In genomic region chr3:129836381-129837056, GRCh38 we compare ENCODE assay signal across 17 cellular contexts. TPM values are rescaled to one million over a fixed set of nuclear protein-coding genes. Genes with fewer than 3 reads are reported as not detected.
DNase-seq lines count a peak whose midpoint lies in the region; ATAC-seq lines count a peak whose summit lies in the region.
"Had no signal": no experiment of that assay in that cellular context is flagged by ENCODE, and none has a peak within 500 bp of the region (broad histone marks: within the 10 kb centered on the region; RNA-seq: fewer than 3 reads in every experiment).

No MANE protein-coding gene starts in this region.

- H3K4me1 Mint-ChIP-seq in T-cell, result peaks cover 12 to 30% (median 15%) of the 10 kb centered on the region in 3 donors
- peaks cover 14% of the 10 kb centered on the region for H3K4me1 Mint-ChIP-seq in activated CD4-positive, alpha-beta memory T cell treated with anti-CD3 and anti-CD28 coated beads for 36 hours (ENCODE audit: low read depth)

- no peaks in the 10 kb centered on the region for H3K27me3 Mint-ChIP-seq in T-cell
- no peaks in the 10 kb centered on the region for H3K27me3 Mint-ChIP-seq in activated CD4-positive, alpha-beta memory T cell treated with anti-CD3 and anti-CD28 coated beads for 36 hours
- H3K27me3 Mint-ChIP-seq: dendritic cell treated with granulocyte-macrophage colony-stimulating factor and Interleukin-4, amounts not matched to agents 40 ng/mL and 50 ng/mL, for 4 days had no signal

- H3K9me3 ChIP-seq in ectodermal cell (ENCODE audit: control insufficient read depth, low read length), result no peaks in the 10 kb centered on the region
- H3K9me3 ChIP-seq in mesodermal cell (ENCODE audit: control insufficient read depth, low read length), result no peaks in the 10 kb centered on the region
- H3K9me3 ChIP-seq: adrenal gland, right atrium auricular region had no signal

- H3K36me3 ChIP-seq in ectodermal cell (ENCODE audit: control insufficient read depth, insufficient read depth, low read length) (no peaks in the 10 kb centered on the region), mesodermal cell (ENCODE audit: control insufficient read depth, insufficient read depth, low read length) (no peaks in the 10 kb centered on the region)
- H3K36me3 ChIP-seq: adrenal gland, right atrium auricular region had no signal

- H3K27ac ChIP-seq in ectodermal cell (ENCODE audit: insufficient read depth, low read depth, low read length, poor library complexity, severe bottlenecking) (peak overlapping the region; percentile 62), mesodermal cell (ENCODE audit: low read depth, low read length, severe bottlenecking) (peak overlapping the region; percentile 79)
- H3K27ac ChIP-seq: adrenal gland, foreskin keratinocyte, right atrium auricular region had no signal

- H3K4me1 ChIP-seq in ectodermal cell (ENCODE audit: control insufficient read depth, insufficient read depth, low read length) (peaks cover 11% of the 10 kb centered on the region), mesodermal cell (ENCODE audit: control insufficient read depth, insufficient read depth, low read length, poor library complexity, severe bottlenecking) (peaks cover 20% of the 10 kb centered on the region)

- CTCF ChIA-PET in T-cell (lab: Charles Lee), result no interaction called here
- CTCF ChIA-PET in activated CD4-positive, alpha-beta memory T cell treated with anti-CD3 and anti-CD28 coated beads for 36 hours (lab: Charles Lee), result interaction anchor here (0.6 kb wide), 1 partner anchor 36 kb away, joined by 3 read pairs; no protein-coding TSS in a partner anchor

- H3K9me3 Mint-ChIP-seq in T-cell, result no peaks in the 10 kb centered on the region
- H3K9me3 Mint-ChIP-seq in activated CD4-positive, alpha-beta memory T cell treated with anti-CD3 and anti-CD28 coated beads for 36 hours, result no peaks in the 10 kb centered on the region
- H3K9me3 Mint-ChIP-seq: dendritic cell treated with granulocyte-macrophage colony-stimulating factor and Interleukin-4, amounts not matched to agents 40 ng/mL and 50 ng/mL, for 4 days had no signal

- intact Hi-C loops in activated CD4-positive, alpha-beta memory T cell treated with anti-CD3 and anti-CD28 coated beads for 36 hours (cut with micrococcal nuclease), result no loop called here
- intact Hi-C loops in left colon (cut with DNase I, micrococcal nuclease), result loop anchor here in 1 of 2 donors (10.0 kb wide), 1 partner anchor 98 kb away; no protein-coding TSS in a partner anchor

- peaks cover 28% of the 10 kb centered on the region for H3K36me3 Mint-ChIP-seq in T-cell
- H3K36me3 Mint-ChIP-seq in activated CD4-positive, alpha-beta memory T cell treated with anti-CD3 and anti-CD28 coated beads for 36 hours, result peaks cover 6% of the 10 kb centered on the region

- 42 to 45% methylated on average over 2 of the region's 2 CpGs for WGBS in ectodermal cell, 2 experiments
- WGBS in mesodermal cell (ENCODE audit: insufficient coverage in 2 of 2), 2 experiments, result 33% methylated on average over 1 of the region's 2 CpGs; no CpG with 5 or more reads in 1 of the 2 experiments

- POLR2A ChIA-PET in T-cell (lab: Charles Lee), result interaction anchor here in 1 of 2 donors (0.6 kb wide), 1 partner anchor 437 kb away, joined by 6 read pairs; no protein-coding TSS in a partner anchor
- POLR2A ChIA-PET in activated CD4-positive, alpha-beta memory T cell treated with anti-CD3 and anti-CD28 coated beads for 36 hours (lab: Charles Lee), result no interaction called here

- DNase-seq in D341Med (ENCODE audit: low spot score) (peak; percentile 12), M059J (ENCODE audit: low read depth) (peak; percentile 77), T-cell (no peak), left colon (no peak)
- no peak for DNase-seq in activated CD4-positive, alpha-beta T cell treated with anti-CD3 and anti-CD28 coated beads, Interleukin-2, amount 50 U/mL, for 1 hour
- DNase-seq in activated CD4-positive, alpha-beta memory T cell treated with anti-CD3 and anti-CD28 coated beads for 36 hours, result no peak
- DNase-seq: activated CD4-positive, CD25-positive, alpha-beta regulatory T cell; activated T-cell treated with anti-CD3 and anti-CD28 coated beads for 4 hours; adrenal gland; KG1; NCI-H1930; stimulated activated CD4-positive, alpha-beta T cell treated with anti-CD3 and anti-CD28 coated beads, Interleukin-2, amount 100 ng/mL, for 48 hours had no signal

- ATAC-seq in T-cell (replicated peaks in 1 of 4), result no peak
- ATAC-seq in left colon, result no peak

- no peak overlapping the region for H3K27ac Mint-ChIP-seq in T-cell
- H3K27ac Mint-ChIP-seq in activated CD4-positive, alpha-beta memory T cell treated with anti-CD3 and anti-CD28 coated beads for 36 hours, result no peak overlapping the region
- H3K27ac Mint-ChIP-seq: dendritic cell treated with granulocyte-macrophage colony-stimulating factor and Interleukin-4, amounts not matched to agents 40 ng/mL and 50 ng/mL, for 4 days had no signal

- H3K27me3 ChIP-seq in ectodermal cell (ENCODE audit: control insufficient read depth, insufficient read depth, low read length, poor library complexity, severe bottlenecking), result no peaks in the 10 kb centered on the region
- H3K27me3 ChIP-seq: adrenal gland, foreskin keratinocyte, right atrium auricular region had no signal

- H3K4me3 ChIP-seq in ectodermal cell (ENCODE audit: insufficient read depth, low read depth, low read length) (no peak overlapping the region), mesodermal cell (ENCODE audit: extremely low read depth, insufficient read depth, low read length, poor library complexity, severe bottlenecking) (no peak overlapping the region)
- H3K4me3 ChIP-seq: adrenal gland, right atrium auricular region had no signal

- no peak overlapping the region for H3K4me3 Mint-ChIP-seq in T-cell
- no peak overlapping the region for H3K4me3 Mint-ChIP-seq in activated CD4-positive, alpha-beta memory T cell treated with anti-CD3 and anti-CD28 coated beads for 36 hours
- H3K4me3 Mint-ChIP-seq: dendritic cell treated with granulocyte-macrophage colony-stimulating factor and Interleukin-4, amounts not matched to agents 40 ng/mL and 50 ng/mL, for 4 days had no signal

RNA-seq across cellular contexts. Expression of gene TMCC1, which starts 57.0 kb away (rescaled TPM):
- total RNA-seq in M059J (2014; rRNA removed; shearing (Covaris generic)), result 6.8 and 10.1 TPM in 2 replicates
- 27.5 TPM for polyA plus RNA-seq in ectodermal cell (2013, experiment 1 of 4)
- 31.3 TPM for polyA plus RNA-seq in ectodermal cell (2013, experiment 2 of 4)
- polyA plus RNA-seq in ectodermal cell (2013, experiment 3 of 4), result 18.5 TPM
- 23.4 TPM for polyA plus RNA-seq in ectodermal cell (2013, experiment 4 of 4)
- 18.9 TPM for polyA plus RNA-seq in mesodermal cell (2013, experiment 1 of 2)
- 14.9 TPM for polyA plus RNA-seq in mesodermal cell (2013, experiment 2 of 2)
- total RNA-seq in T-cell (10 to 100 TPM; 31.8 to 37.1 (median 32.2) TPM), left colon (10 to 100 TPM; 34.4 to 35.7 TPM)
- 10 to 100 TPM; 20.6 to 20.8 TPM for total RNA-seq in activated CD4-positive, alpha-beta memory T cell treated with anti-CD3 and anti-CD28 coated beads for 36 hours

Comparison
In these comparisons a context has a peak if more than half of its experiments do, and no peak if none do; other contexts are left out.
1. DNase-seq: peak in D341Med (single experiment) and M059J (single experiment); none in T-cell (0 of 34), activated CD4-positive, alpha-beta T cell treated with anti-CD3 and anti-CD28 coated beads, Interleukin-2, amount 50 U/mL, for 1 hour (single experiment), activated CD4-positive, alpha-beta memory T cell treated with anti-CD3 and anti-CD28 coated beads for 36 hours (single experiment) and left colon (0 of 2).